1 cellular context compared by ENCODE assay signal in genomic region chr17:67125417-67125816, GRCh38.
TF ChIP-seq lines count a peak whose summit lies in the region.

No MANE protein-coding gene starts in this region.

TF ChIP-seq in GM23338, 12 proteins besides CTCF, POLR2A, EP300 and RAD21 (continued from another document):
- no peak for TF ChIP-seq REST (IDR thresholded peaks at IDR 0.05; ENCODE audit: unreplicated experiment)
- TF ChIP-seq CREB1 (CRISPR knock-in tag; IDR thresholded peaks at IDR 0.05; ENCODE audit: low read depth): no peak
